7 cellular contexts compared by ENCODE assay signal in the genomic region with DNA sequence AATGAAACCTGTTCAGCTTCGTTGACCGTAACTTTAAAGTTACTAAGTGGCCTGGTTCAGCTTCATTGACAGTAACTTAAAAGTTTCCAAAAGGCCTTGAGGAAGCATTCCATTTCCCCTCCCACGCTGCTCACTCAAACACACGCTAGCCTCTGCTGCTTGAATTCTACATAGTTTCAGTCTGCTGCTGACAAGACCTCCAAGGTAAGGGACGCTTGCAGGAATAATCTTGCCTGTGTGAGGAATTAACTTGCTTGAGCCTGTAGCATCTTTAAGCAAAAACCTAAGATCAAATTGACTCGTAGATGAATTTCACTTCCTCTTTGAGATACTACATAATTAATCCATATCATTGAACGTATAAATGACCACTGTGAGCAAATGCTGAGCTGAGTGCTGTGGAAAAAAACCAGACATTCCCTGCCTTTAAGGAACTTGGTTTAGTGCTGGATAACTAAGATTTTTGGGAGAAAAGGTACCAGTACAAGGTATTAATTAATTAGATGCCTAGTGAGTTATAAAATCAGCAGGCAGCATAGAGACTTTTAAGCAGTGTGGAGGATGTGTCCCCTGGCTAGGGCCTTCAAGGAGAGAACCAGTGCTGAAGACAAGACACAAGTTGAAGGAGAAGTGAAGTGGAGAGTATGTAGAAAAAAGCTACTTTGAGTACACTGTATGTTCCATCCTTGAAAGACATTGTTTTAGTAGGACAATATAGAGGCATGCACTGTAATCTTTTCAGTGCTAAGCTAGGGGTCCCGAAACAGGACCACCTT. TPM values are rescaled to one million over a fixed set of nuclear protein-coding genes. Genes with fewer than 3 reads are reported as not detected.
DNase-seq lines count a peak whose midpoint lies in the region; ATAC-seq and TF ChIP-seq lines count a peak whose summit lies in the region.

No MANE protein-coding gene starts in this region.

- no peak for TF ChIP-seq CTCF in chondrocyte (IDR thresholded peaks at IDR 0.05)
- no peak for TF ChIP-seq CTCF in testis (IDR thresholded peaks at IDR 0.05)

- H3K36me3 Mint-ChIP-seq in chondrocyte (ENCODE audit: low read depth), result peaks cover 27% of the 10 kb centered on the region

- H3K4me1 ChIP-seq in testis, result peaks cover 17% of the 10 kb centered on the region

- no peak overlapping the region for H3K4me3 ChIP-seq in testis

- intact Hi-C loops in testis (cut with DNase I; ENCODE audit: low total_unique reads), result no loop called here

- no peak for TF ChIP-seq POLR2A in testis (IDR thresholded peaks at IDR 0.05)

- peak overlapping the region; percentile 46 for H3K27ac Mint-ChIP-seq in chondrocyte (ENCODE audit: unreplicated experiment)

- no peaks in the 10 kb centered on the region for H3K36me3 ChIP-seq in testis (ENCODE audit: low read depth, missing control alignments)

- no peaks in the 10 kb centered on the region for H3K27me3 Mint-ChIP-seq in chondrocyte (ENCODE audit: low read depth)

- no peaks in the 10 kb centered on the region for H3K9me3 ChIP-seq in testis

- H3K27me3 ChIP-seq in testis, result no peaks in the 10 kb centered on the region

- peak overlapping the region; percentile 71 to 77 for H3K27ac ChIP-seq in testis

- WGBS in testis, 2 donors, result 27 to 35% methylated on average over 8 of the region's 8 CpGs

- ATAC-seq in GM19372 (IDR thresholded peaks at IDR 0.05; ENCODE audit: low read depth, unreplicated experiment), result peak; percentile 82
- ATAC-seq in HG03039 (IDR thresholded peaks at IDR 0.05; ENCODE audit: unreplicated experiment), result peak; percentile 69

- H3K4me3 Mint-ChIP-seq in chondrocyte (ENCODE audit: unreplicated experiment), result no peak overlapping the region

- H3K4me1 Mint-ChIP-seq in chondrocyte (ENCODE audit: low read depth), result peaks cover 21% of the 10 kb centered on the region

- DNase-seq in chondrocyte (ENCODE audit: low spot score) (no peak), testis (peak; percentile 89), UCSD-AML1 (lab: John Stamatoyannopoulos, UW; ENCODE audit: unreplicated experiment) (no peak), NCI-H226 (no peak)
- no peak for DNase-seq in activated T-cell treated with anti-CD3 and anti-CD28 coated beads, Interleukin-2, amount 50 U/mL, for 1 hour

- H3K9me3 Mint-ChIP-seq in chondrocyte (ENCODE audit: low read depth), result no peaks in the 10 kb centered on the region

RNA-seq across cellular contexts. Expression of a gene that starts 39.2 kb away (rescaled TPM):
- total RNA-seq in chondrocyte, result 56.5 to 72.4 TPM (median 61.5 TPM) in 3 replicates
- 10 to 100 TPM; 23.5 to 35.0 TPM for total RNA-seq in testis
- polyA plus RNA-seq in testis (ENCODE audit: insufficient read depth, low read depth, low replicate concordance), result 10.8 TPM
